ENCODE assay signal across 8 cellular contexts in genomic region chr17:75109047-75109406, GRCh38. TPM values are rescaled to one million over a fixed set of nuclear protein-coding genes. Genes with fewer than 3 reads are reported as not detected.
DNase-seq lines count a peak whose midpoint lies in the region; ATAC-seq and TF ChIP-seq lines count a peak whose summit lies in the region.

No MANE protein-coding gene starts in this region.

- intact Hi-C loops in left lung (cut with DNase I) = no loop called here

- POLR2A ChIA-PET in activated CD4-positive, alpha-beta T cell treated with anti-CD3 and anti-CD28 coated beads, Interleukin-2, amount 10 ng/mL, durations not matched to agents 7 days and 5 days (lab: Charles Lee) = interaction anchor here (0.6 kb wide), 1 partner anchor 67 kb away, joined by 3 read pairs; no protein-coding TSS in a partner anchor

- H3K9me3 Mint-ChIP-seq in activated CD4-positive, alpha-beta T cell treated with anti-CD3 and anti-CD28 coated beads, Interleukin-2, amount 10 ng/mL, durations not matched to agents 7 days and 5 days = no peaks in the 10 kb centered on the region
- no peaks in the 10 kb centered on the region for H3K9me3 Mint-ChIP-seq in activated naive CD8-positive, alpha-beta T cell (ENCODE audit: low read depth)

- WGBS in thymus = 3% methylated on average over 22 of the region's 22 CpGs

- H3K4me1 ChIP-seq in left lung = peaks cover 15 to 60% of the 10 kb centered on the region in 2 donors
- H3K4me1 ChIP-seq in thymus (ENCODE audit: control insufficient read depth, insufficient read depth, low read length) = peaks cover 15% of the 10 kb centered on the region

- no peak overlapping the region for H3K27ac ChIP-seq in left lung
- no peak overlapping the region for H3K27ac ChIP-seq in thymus (ENCODE audit: low read depth)

- H3K27ac Mint-ChIP-seq in activated CD4-positive, alpha-beta T cell treated with anti-CD3 and anti-CD28 coated beads, Interleukin-2, amount 10 ng/mL, durations not matched to agents 7 days and 5 days = peak overlapping the region; percentile 5
- H3K27ac Mint-ChIP-seq in activated naive CD8-positive, alpha-beta T cell = peak overlapping the region; percentile 66

- H3K4me3 Mint-ChIP-seq in activated CD4-positive, alpha-beta T cell treated with anti-CD3 and anti-CD28 coated beads, Interleukin-2, amount 10 ng/mL, durations not matched to agents 7 days and 5 days = peak overlapping the region; percentile 86
- H3K4me3 Mint-ChIP-seq in activated naive CD8-positive, alpha-beta T cell = peak overlapping the region; percentile 89

- H3K36me3 ChIP-seq in left lung (peaks cover 0 to 18% of the 10 kb centered on the region in 2 donors), thymus (ENCODE audit: control insufficient read depth, insufficient read depth) (peaks cover 5% of the 10 kb centered on the region)

- CTCF ChIA-PET in activated CD4-positive, alpha-beta T cell treated with anti-CD3 and anti-CD28 coated beads, Interleukin-2, amount 10 ng/mL, durations not matched to agents 7 days and 5 days (lab: Charles Lee) = interaction anchor here (1.0 to 7.9 kb wide), 3 partner anchors 61 to 152 kb away, joined by 3 to 49 read pairs (median 4); partner anchors contain the start of genes GGA3 and MRPS7

- H3K27me3 ChIP-seq in left lung = no peaks in the 10 kb centered on the region
- no peaks in the 10 kb centered on the region for H3K27me3 ChIP-seq in thymus (ENCODE audit: control insufficient read depth, insufficient read depth)

- H3K4me3 ChIP-seq in left lung (peak overlapping the region; percentile 81 to 87), thymus (ENCODE audit: low read length) (peak overlapping the region; percentile 93)

- peaks cover 35% of the 10 kb centered on the region for H3K4me1 Mint-ChIP-seq in activated CD4-positive, alpha-beta T cell treated with anti-CD3 and anti-CD28 coated beads, Interleukin-2, amount 10 ng/mL, durations not matched to agents 7 days and 5 days
- peaks cover 20% of the 10 kb centered on the region for H3K4me1 Mint-ChIP-seq in activated naive CD8-positive, alpha-beta T cell (ENCODE audit: low read depth)

- no peak for TF ChIP-seq CTCF in left lung (IDR thresholded peaks at IDR 0.05)

- H3K27me3 Mint-ChIP-seq in activated CD4-positive, alpha-beta T cell treated with anti-CD3 and anti-CD28 coated beads, Interleukin-2, amount 10 ng/mL, durations not matched to agents 7 days and 5 days = no peaks in the 10 kb centered on the region
- no peaks in the 10 kb centered on the region for H3K27me3 Mint-ChIP-seq in activated naive CD8-positive, alpha-beta T cell

- no peaks in the 10 kb centered on the region for H3K9me3 ChIP-seq in left lung
- H3K9me3 ChIP-seq in thymus (ENCODE audit: control insufficient read depth) = no peaks in the 10 kb centered on the region

- peak; percentile 26 for DNase-seq in activated CD4-positive, alpha-beta T cell treated with anti-CD3 and anti-CD28 coated beads, Interleukin-2, amount 10 ng/mL, durations not matched to agents 7 days and 5 days
- DNase-seq in activated CD4-positive, alpha-beta T cell treated with anti-CD3 and anti-CD28 coated beads, Interleukin-2, amount 50 U/mL, for 4 hours = no peak
- DNase-seq in left lung (no peak), COLO829 (ENCODE audit: low spot score) (no peak)

- ATAC-seq in left lung = no peak
- no peak for ATAC-seq in HG02884 (IDR thresholded peaks at IDR 0.05; ENCODE audit: unreplicated experiment)
- ATAC-seq in GM21367 (IDR thresholded peaks at IDR 0.05; ENCODE audit: unreplicated experiment) = no peak

- peaks cover 10% of the 10 kb centered on the region for H3K36me3 Mint-ChIP-seq in activated CD4-positive, alpha-beta T cell treated with anti-CD3 and anti-CD28 coated beads, Interleukin-2, amount 10 ng/mL, durations not matched to agents 7 days and 5 days (ENCODE audit: low read depth)
- peaks cover 3% of the 10 kb centered on the region for H3K36me3 Mint-ChIP-seq in activated naive CD8-positive, alpha-beta T cell

RNA-seq across cellular contexts. Expression of gene ARMC7, which starts 0.7 kb away (rescaled TPM):
- total RNA-seq in activated CD4-positive, alpha-beta T cell treated with anti-CD3 and anti-CD28 coated beads, Interleukin-2, amount 10 ng/mL, durations not matched to agents 7 days and 5 days = 10 to 100 TPM; 18.5 to 18.8 TPM
- total RNA-seq in left lung = 10 to 100 TPM; 18.3 to 19.3 TPM
- polyA plus RNA-seq in thymus = 10.0 TPM

RNA-seq across cellular contexts. Expression of gene SLC16A5, which starts 21.3 kb away (rescaled TPM):
- 10 to 100 TPM; 11.4 to 12.2 TPM for total RNA-seq in activated CD4-positive, alpha-beta T cell treated with anti-CD3 and anti-CD28 coated beads, Interleukin-2, amount 10 ng/mL, durations not matched to agents 7 days and 5 days
- total RNA-seq in left lung = 10 to 100 TPM; 36.8 to 45.1 TPM
- polyA plus RNA-seq in thymus = 5.0 TPM

RNA-seq across cellular contexts. Expression of gene NT5C, which starts 22.5 kb away (rescaled TPM):
- total RNA-seq in activated CD4-positive, alpha-beta T cell treated with anti-CD3 and anti-CD28 coated beads, Interleukin-2, amount 10 ng/mL, durations not matched to agents 7 days and 5 days = 10 to 100 TPM; 45.2 to 50.4 TPM
- 10 to 100 TPM; 26.0 to 39.9 TPM for total RNA-seq in left lung
- 103 TPM for polyA plus RNA-seq in thymus

RNA-seq across cellular contexts. Expression of gene JPT1, which starts 45.3 kb away (rescaled TPM):
- 100 to 1,000 TPM; 277 to 280 TPM for total RNA-seq in activated CD4-positive, alpha-beta T cell treated with anti-CD3 and anti-CD28 coated beads, Interleukin-2, amount 10 ng/mL, durations not matched to agents 7 days and 5 days
- total RNA-seq in left lung = 10 to 100 TPM; 65.0 to 97.8 TPM
- 130 TPM for polyA plus RNA-seq in thymus
